In genomic region chr15:90946941-90947576, GRCh38 we compare ENCODE assay signal across 2 cellular contexts.
TF ChIP-seq lines count a peak whose summit lies in the region.

No MANE protein-coding gene starts in this region.

TF ChIP-seq in HEK293, 187 proteins besides CTCF, POLR2A, EP300 and RAD21:
- no peak for TF ChIP-seq ZNF785 (tag by site-specific recombination; IDR thresholded peaks at IDR 0.05)
- peak; percentile 58; the same call in 1 of the 2 replicates for TF ChIP-seq ZFP69B (tag by site-specific recombination; IDR thresholded peaks at IDR 0.05)
- no peak for TF ChIP-seq ZNF521 (tag by site-specific recombination; IDR thresholded peaks at IDR 0.05)
- TF ChIP-seq ZNF121 (tag by site-specific recombination; IDR thresholded peaks at IDR 0.05), result peak; percentile 85

TF ChIP-seq in K562, 482 proteins besides CTCF, POLR2A, EP300 and RAD21:
- TF ChIP-seq RBM25 (IDR thresholded peaks at IDR 0.05; ENCODE audit: low read depth, low read length, severe bottlenecking) (peak; percentile 53), RFX1 (IDR thresholded peaks at IDR 0.05) (no peak), BCOR (IDR thresholded peaks at IDR 0.05) (peak; percentile 27; the same call in 1 of the 2 replicates), ZNF175 (CRISPR knock-in tag; IDR thresholded peaks at IDR 0.05; ENCODE audit: low read depth) (no peak), L3MBTL2 (IDR thresholded peaks at IDR 0.05) (peak; percentile 43), NRF1 (conservative IDR thresholded peaks at IDR 0.05 in 1 of 2, IDR thresholded peaks at IDR 0.05 in 1 of 2) (peak; percentile 56 to 62), FOXK2 (conservative IDR thresholded peaks at IDR 0.05 in 1 of 2, IDR thresholded peaks at IDR 0.05 in 1 of 2; ENCODE audit: low read depth in 2 of 2) (no peak), RBM22 (IDR thresholded peaks at IDR 0.05; ENCODE audit: low read depth, low read length, poor library complexity, severe bottlenecking) (no peak), SNAPC5 (CRISPR knock-in tag; IDR thresholded peaks at IDR 0.05) (no peak), CTBP1 (IDR thresholded peaks at IDR 0.05; ENCODE audit: borderline replicate concordance) (peak; percentile 71), JUND (IDR thresholded peaks at IDR 0.05; ENCODE audit: borderline replicate concordance, low read depth, low read length) (0 out of 2 replicates have a peak, but pooled peaks have one; percentile 6), JUND (tag; IDR thresholded peaks at IDR 0.05; ENCODE audit: borderline replicate concordance, low read depth, low read length) (no peak), SP1 (CRISPR knock-in tag; IDR thresholded peaks at IDR 0.05) (no peak), ZNF121 (CRISPR knock-in tag; conservative IDR thresholded peaks at IDR 0.05) (peak; percentile 98), FOSL1 (tag; conservative IDR thresholded peaks at IDR 0.05) (peak; percentile 41; the same call in 1 of the 2 replicates), KDM1A (IDR thresholded peaks at IDR 0.05) (peak in 1 of 2 experiments; percentile 27; a peak in 1 of 4 replicates), ZBTB33 (CRISPR knock-in tag; IDR thresholded peaks at IDR 0.05) (peak; percentile 74)
